1 cellular context compared by ENCODE assay signal in genomic region chr13:23466144-23467002, GRCh38.
A peak's percentile ranks its signal among the peaks of the same experiment; 100 is the strongest.
TF ChIP-seq lines count a peak whose summit lies in the region.

No MANE protein-coding gene starts in this region.

TF ChIP-seq in HepG2, 621 proteins besides CTCF, POLR2A, EP300 and RAD21 (continued from another document and continues in another):
- TF ChIP-seq NPAS2 (CRISPR knock-in tag; IDR thresholded peaks at IDR 0.05; ENCODE audit: borderline replicate concordance): no peak
- no peak for TF ChIP-seq TEF (CRISPR knock-in tag; IDR thresholded peaks at IDR 0.05)
- TF ChIP-seq SIN3A (IDR thresholded peaks at IDR 0.05; ENCODE audit: borderline replicate concordance, low read depth, low read length): 0 out of 2 replicates have a peak, but pooled peaks have one; percentile 38
- TF ChIP-seq ATF3 (CRISPR knock-in tag; IDR thresholded peaks at IDR 0.05): no peak
- TF ChIP-seq ZNF256 (CRISPR knock-in tag; conservative IDR thresholded peaks at IDR 0.05): no peak; the same call in 1 of the 2 replicates
- TF ChIP-seq, protein P1, sequence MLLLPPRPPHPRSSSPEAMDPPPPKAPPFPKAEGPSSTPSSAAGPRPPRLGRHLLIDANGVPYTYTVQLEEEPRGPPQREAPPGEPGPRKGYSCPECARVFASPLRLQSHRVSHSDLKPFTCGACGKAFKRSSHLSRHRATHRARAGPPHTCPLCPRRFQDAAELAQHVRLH (CRISPR knock-in tag; IDR thresholded peaks at IDR 0.05; ENCODE audit: borderline replicate concordance, low read depth): no peak
- TF ChIP-seq ZBTB14 (CRISPR knock-in tag; IDR thresholded peaks at IDR 0.05): no peak
- TF ChIP-seq, protein P2, sequence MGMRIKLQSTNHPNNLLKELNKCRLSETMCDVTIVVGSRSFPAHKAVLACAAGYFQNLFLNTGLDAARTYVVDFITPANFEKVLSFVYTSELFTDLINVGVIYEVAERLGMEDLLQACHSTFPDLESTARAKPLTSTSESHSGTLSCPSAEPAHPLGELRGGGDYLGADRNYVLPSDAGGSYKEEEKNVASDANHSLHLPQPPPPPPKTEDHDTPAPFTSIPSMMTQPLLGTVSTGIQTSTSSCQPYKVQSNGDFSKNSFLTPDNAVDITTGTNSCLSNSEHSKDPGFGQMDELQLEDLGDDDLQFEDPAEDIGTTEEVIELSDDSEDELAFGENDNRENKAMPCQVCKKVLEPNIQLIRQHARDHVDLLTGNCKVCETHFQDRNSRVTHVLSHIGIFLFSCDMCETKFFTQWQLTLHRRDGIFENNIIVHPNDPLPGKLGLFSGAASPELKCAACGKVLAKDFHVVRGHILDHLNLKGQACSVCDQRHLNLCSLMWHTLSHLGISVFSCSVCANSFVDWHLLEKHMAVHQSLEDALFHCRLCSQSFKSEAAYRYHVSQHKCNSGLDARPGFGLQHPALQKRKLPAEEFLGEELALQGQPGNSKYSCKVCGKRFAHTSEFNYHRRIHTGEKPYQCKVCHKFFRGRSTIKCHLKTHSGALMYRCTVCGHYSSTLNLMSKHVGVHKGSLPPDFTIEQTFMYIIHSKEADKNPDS (CRISPR knock-in tag; IDR thresholded peaks at IDR 0.05): no peak
- TF ChIP-seq E2F1 (CRISPR knock-in tag; IDR thresholded peaks at IDR 0.05): no peak; the same call in 1 of the 2 replicates
- no peak for TF ChIP-seq SNAPC4 (CRISPR knock-in tag; IDR thresholded peaks at IDR 0.05)
- TF ChIP-seq ZNF570 (CRISPR knock-in tag; IDR thresholded peaks at IDR 0.05; ENCODE audit: borderline replicate concordance): no peak
- no peak for TF ChIP-seq CC2D1A (CRISPR knock-in tag; IDR thresholded peaks at IDR 0.05)
- TF ChIP-seq PCBP1 (IDR thresholded peaks at IDR 0.05; ENCODE audit: borderline replicate concordance, low read depth, low read length): no peak
- no peak for TF ChIP-seq MZF1 (CRISPR knock-in tag; IDR thresholded peaks at IDR 0.05; ENCODE audit: borderline replicate concordance)
- TF ChIP-seq ZNF546 (CRISPR knock-in tag; conservative IDR thresholded peaks at IDR 0.05): 0 out of 2 replicates have a peak, but pooled peaks have one; percentile 61
- TF ChIP-seq, protein P3, sequence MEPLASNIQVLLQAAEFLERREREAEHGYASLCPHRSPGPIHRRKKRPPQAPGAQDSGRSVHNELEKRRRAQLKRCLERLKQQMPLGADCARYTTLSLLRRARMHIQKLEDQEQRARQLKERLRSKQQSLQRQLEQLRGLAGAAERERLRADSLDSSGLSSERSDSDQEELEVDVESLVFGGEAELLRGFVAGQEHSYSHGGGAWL (CRISPR knock-in tag; IDR thresholded peaks at IDR 0.05): no peak; the same call in 1 of the 2 replicates
- TF ChIP-seq ZBTB7B (CRISPR knock-in tag; IDR thresholded peaks at IDR 0.05): no peak
- TF ChIP-seq ZNF850 (CRISPR knock-in tag; conservative IDR thresholded peaks at IDR 0.05): no peak
- TF ChIP-seq MLLT10 (CRISPR knock-in tag; IDR thresholded peaks at IDR 0.05): no peak
- TF ChIP-seq ZNF17 (CRISPR knock-in tag; IDR thresholded peaks at IDR 0.05): no peak
- no peak for TF ChIP-seq ZNF3 (CRISPR knock-in tag; IDR thresholded peaks at IDR 0.05)
- no peak; the same call in 1 of the 2 replicates for TF ChIP-seq ZNF121 (CRISPR knock-in tag; IDR thresholded peaks at IDR 0.05)
- TF ChIP-seq BORCS8-MEF2B (CRISPR knock-in tag; IDR thresholded peaks at IDR 0.05): peak; percentile 67; the same call in 1 of the 2 replicates
- no peak for TF ChIP-seq ZFP37 (CRISPR knock-in tag; IDR thresholded peaks at IDR 0.05; ENCODE audit: borderline replicate concordance)
- peak; percentile 56 for TF ChIP-seq XRCC5 (optimal IDR thresholded peaks at IDR 0.05; ENCODE audit: low read length)
- TF ChIP-seq ZNF703 (CRISPR knock-in tag; IDR thresholded peaks at IDR 0.05; ENCODE audit: borderline replicate concordance): 0 out of 2 replicates have a peak, but pooled peaks have one; percentile 46
- no peak for TF ChIP-seq ZNF562 (CRISPR knock-in tag; IDR thresholded peaks at IDR 0.05; ENCODE audit: borderline replicate concordance)
- TF ChIP-seq ZMYM4 (CRISPR knock-in tag; IDR thresholded peaks at IDR 0.05): peak; percentile 55; the same call in 1 of the 2 replicates
- TF ChIP-seq CEBPG (CRISPR knock-in tag; IDR thresholded peaks at IDR 0.05): no peak
- no peak for TF ChIP-seq ONECUT2 (CRISPR knock-in tag; IDR thresholded peaks at IDR 0.05)
- TF ChIP-seq MAFG (CRISPR knock-in tag; IDR thresholded peaks at IDR 0.05): no peak
- TF ChIP-seq FOXK1 (CRISPR knock-in tag; IDR thresholded peaks at IDR 0.05; ENCODE audit: borderline replicate concordance, low read depth): no peak
- TF ChIP-seq MTF2 (CRISPR knock-in tag; IDR thresholded peaks at IDR 0.05; ENCODE audit: borderline replicate concordance): peak; percentile 53; the same call in 1 of the 2 replicates
- no peak for TF ChIP-seq SMARCE1 (IDR thresholded peaks at IDR 0.05; ENCODE audit: borderline replicate concordance)
- TF ChIP-seq NFIC (IDR thresholded peaks at IDR 0.05; ENCODE audit: low read length): no peak
- TF ChIP-seq HOXA7 (CRISPR knock-in tag; IDR thresholded peaks at IDR 0.05): no peak
- TF ChIP-seq PHF5A (CRISPR knock-in tag; IDR thresholded peaks at IDR 0.05; ENCODE audit: low read depth, unreplicated experiment): no peak
- no peak for TF ChIP-seq ZFP41 (CRISPR knock-in tag; IDR thresholded peaks at IDR 0.05; ENCODE audit: borderline replicate concordance)
- TF ChIP-seq REXO4 (CRISPR knock-in tag; IDR thresholded peaks at IDR 0.05; ENCODE audit: borderline replicate concordance): no peak
- no peak for TF ChIP-seq DR1 (CRISPR knock-in tag; IDR thresholded peaks at IDR 0.05)
- TF ChIP-seq, protein P4, sequence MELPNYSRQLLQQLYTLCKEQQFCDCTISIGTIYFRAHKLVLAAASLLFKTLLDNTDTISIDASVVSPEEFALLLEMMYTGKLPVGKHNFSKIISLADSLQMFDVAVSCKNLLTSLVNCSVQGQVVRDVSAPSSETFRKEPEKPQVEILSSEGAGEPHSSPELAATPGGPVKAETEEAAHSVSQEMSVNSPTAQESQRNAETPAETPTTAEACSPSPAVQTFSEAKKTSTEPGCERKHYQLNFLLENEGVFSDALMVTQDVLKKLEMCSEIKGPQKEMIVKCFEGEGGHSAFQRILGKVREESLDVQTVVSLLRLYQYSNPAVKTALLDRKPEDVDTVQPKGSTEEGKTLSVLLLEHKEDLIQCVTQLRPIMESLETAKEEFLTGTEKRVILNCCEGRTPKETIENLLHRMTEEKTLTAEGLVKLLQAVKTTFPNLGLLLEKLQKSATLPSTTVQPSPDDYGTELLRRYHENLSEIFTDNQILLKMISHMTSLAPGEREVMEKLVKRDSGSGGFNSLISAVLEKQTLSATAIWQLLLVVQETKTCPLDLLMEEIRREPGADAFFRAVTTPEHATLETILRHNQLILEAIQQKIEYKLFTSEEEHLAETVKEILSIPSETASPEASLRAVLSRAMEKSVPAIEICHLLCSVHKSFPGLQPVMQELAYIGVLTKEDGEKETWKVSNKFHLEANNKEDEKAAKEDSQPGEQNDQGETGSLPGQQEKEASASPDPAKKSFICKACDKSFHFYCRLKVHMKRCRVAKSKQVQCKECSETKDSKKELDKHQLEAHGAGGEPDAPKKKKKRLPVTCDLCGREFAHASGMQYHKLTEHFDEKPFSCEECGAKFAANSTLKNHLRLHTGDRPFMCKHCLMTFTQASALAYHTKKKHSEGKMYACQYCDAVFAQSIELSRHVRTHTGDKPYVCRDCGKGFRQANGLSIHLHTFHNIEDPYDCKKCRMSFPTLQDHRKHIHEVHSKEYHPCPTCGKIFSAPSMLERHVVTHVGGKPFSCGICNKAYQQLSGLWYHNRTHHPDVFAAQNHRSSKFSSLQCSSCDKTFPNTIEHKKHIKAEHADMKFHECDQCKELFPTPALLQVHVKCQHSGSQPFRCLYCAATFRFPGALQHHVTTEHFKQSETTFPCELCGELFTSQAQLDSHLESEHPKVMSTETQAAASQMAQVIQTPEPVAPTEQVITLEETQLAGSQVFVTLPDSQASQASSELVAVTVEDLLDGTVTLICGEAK (IDR thresholded peaks at IDR 0.05): no peak
- TF ChIP-seq, protein P4 (CRISPR knock-in tag; IDR thresholded peaks at IDR 0.05): peak; percentile 50; the same call in 1 of the 2 replicates
- no peak for TF ChIP-seq ZNF24 (IDR thresholded peaks at IDR 0.05)
- TF ChIP-seq ZNF616 (CRISPR knock-in tag; IDR thresholded peaks at IDR 0.05; ENCODE audit: low read depth): no peak
- no peak for TF ChIP-seq EZH2 (conservative IDR thresholded peaks at IDR 0.05; ENCODE audit: low read depth, low read length)
